Comparison of ENCODE assay signal across 9 cellular contexts in the genomic region with DNA sequence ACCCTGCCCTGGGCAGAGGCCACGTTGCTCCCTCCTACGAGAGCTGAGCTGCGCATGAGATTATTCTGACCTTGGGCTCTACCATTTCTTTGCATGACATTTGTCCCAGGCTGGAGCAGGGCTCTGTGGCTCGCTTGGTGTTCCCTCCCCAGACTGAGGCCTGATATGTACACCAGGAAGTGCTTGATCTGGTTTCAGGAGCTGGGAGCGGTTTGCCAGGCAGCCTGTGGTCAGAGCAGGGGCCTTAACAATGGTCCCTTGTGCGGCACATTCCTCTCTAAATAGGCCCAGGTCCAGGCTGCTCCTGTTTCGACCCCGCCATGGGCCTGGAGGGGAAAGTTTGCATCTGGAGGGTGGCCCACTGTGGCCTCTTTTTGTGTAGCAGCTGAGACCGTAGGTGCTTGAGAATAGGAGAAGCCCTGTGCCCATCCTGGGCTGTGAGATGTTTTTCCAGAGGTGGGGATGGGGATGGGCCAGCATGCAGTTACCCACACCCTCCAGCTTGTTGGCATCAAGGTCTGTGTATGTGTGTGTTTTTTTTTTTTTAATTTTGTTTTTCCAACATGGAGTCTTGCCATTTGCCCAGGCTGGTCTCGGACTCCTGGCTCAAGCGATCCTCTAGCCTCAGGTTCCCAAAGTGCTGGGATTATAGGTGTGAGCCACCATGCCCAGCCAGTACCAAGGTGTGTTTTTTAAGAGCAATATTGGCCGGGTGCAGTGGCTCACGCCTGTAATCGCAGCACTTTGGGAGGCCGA.
DNase-seq lines count a peak whose midpoint lies in the region; ATAC-seq and TF ChIP-seq lines count a peak whose summit lies in the region.
"Had no signal": no experiment of that assay in that cellular context is flagged by ENCODE, and none has a peak within 500 bp of the region (broad histone marks: within the 10 kb centered on the region; RNA-seq: fewer than 3 reads in every experiment).

No MANE protein-coding gene starts in this region.

- H2AFZ ChIP-seq in PC-3 (ENCODE audit: low read length) (no peak overlapping the region), fibroblast of lung (ENCODE audit: low read length) (no peak overlapping the region), osteoblast (ENCODE audit: low read length) (no peak overlapping the region)

- peaks cover 40% of the 10 kb centered on the region for H3K4me1 ChIP-seq in PC-3 (ENCODE audit: insufficient read depth, low read length)
- peaks cover 43% of the 10 kb centered on the region for H3K4me1 ChIP-seq in fibroblast of lung (ENCODE audit: control insufficient read depth, extremely low read depth, insufficient read depth, low read length)
- H3K4me1 ChIP-seq in osteoblast (ENCODE audit: insufficient read depth, low read length), result peaks cover 64% of the 10 kb centered on the region

- H3K9me3 ChIP-seq in PC-3 (ENCODE audit: low read length) (no peaks in the 10 kb centered on the region), fibroblast of lung (ENCODE audit: control insufficient read depth, insufficient read depth, low read depth, low read length) (no peaks in the 10 kb centered on the region), osteoblast (ENCODE audit: low read depth, low read length) (no peaks in the 10 kb centered on the region)

- BruUV-seq in PC-3 (replicated peaks; lab: Mats Ljungman, UMichigan), result no TSS peak

- ATAC-seq in PC-3 (peak; percentile 25; the same call in 1 of the 2 replicates), HG02981 (IDR thresholded peaks at IDR 0.05; ENCODE audit: unreplicated experiment) (no peak)

- CTCF ChIA-PET in PC-3 (lab: Charles Lee), result no interaction called here

- H3K27ac ChIP-seq in C4-2B, result peak overlapping the region; percentile 22
- H3K27ac ChIP-seq in PC-3 (ENCODE audit: low read length), result peak overlapping the region; percentile 61
- H3K27ac ChIP-seq in fibroblast of lung (ENCODE audit: insufficient read depth, low read length), result peak overlapping the region; percentile 98
- peak overlapping the region; percentile 91 for H3K27ac ChIP-seq in osteoblast (ENCODE audit: low read depth, low read length)
- H3K27ac ChIP-seq: KMS-11 had no signal

- DNase-seq in PC-3 (peak; percentile 53), fibroblast of lung (ENCODE audit: low read depth in 2 of 2) (peak in 1 of 2 donors; percentile 88), osteoblast (ENCODE audit: insufficient read length, low spot score, missing footprints) (peak; percentile 84), cortex of kidney (lab: John Stamatoyannopoulos, UW) (no peak)
- DNase-seq in effector CD4-positive, alpha-beta T cell, result no peak
- no peak for DNase-seq in activated CD4-positive, alpha-beta T cell treated with anti-CD3 and anti-CD28 coated beads, Interleukin-2, amount 50 U/mL, for 4 hours

- H3K36me3 ChIP-seq in PC-3 (ENCODE audit: low read depth, low read length) (peaks cover 10% of the 10 kb centered on the region; the same call in 1 of the 2 replicates), fibroblast of lung (ENCODE audit: control insufficient read depth, insufficient read depth, low read length) (peaks cover 13% of the 10 kb centered on the region), osteoblast (ENCODE audit: insufficient read depth, low read length) (peaks cover 20% of the 10 kb centered on the region)

- peak overlapping the region; percentile 9; the same call in 1 of the 2 replicates for H3K9ac ChIP-seq in PC-3 (ENCODE audit: low read length)
- no peak overlapping the region for H3K9ac ChIP-seq in fibroblast of lung (ENCODE audit: insufficient read depth, low read length)
- H3K9ac ChIP-seq: KMS-11 had no signal

- H3K4me2 ChIP-seq in PC-3 (ENCODE audit: low read length) (no peak overlapping the region), fibroblast of lung (ENCODE audit: extremely low read depth, insufficient read depth, low read length) (no peak overlapping the region), osteoblast (ENCODE audit: insufficient read depth, low read length) (no peak overlapping the region)
- H3K4me2 ChIP-seq: KMS-11 had no signal

- H3K4me3 ChIP-seq in PC-3 (ENCODE audit: low read length) (no peak overlapping the region), fibroblast of lung (replicated peaks in 1 of 4; ENCODE audit: control extremely low read depth in 1 of 4, insufficient read depth in 1 of 4, low read depth in 3 of 4, low read length in 4 of 4) (no peak overlapping the region), osteoblast (ENCODE audit: insufficient read depth, low read length) (no peak overlapping the region)

- H3K27me3 ChIP-seq in PC-3 (ENCODE audit: low read length), result no peaks in the 10 kb centered on the region
- no peaks in the 10 kb centered on the region for H3K27me3 ChIP-seq in fibroblast of lung (ENCODE audit: control insufficient read depth, insufficient read depth, low read length)
- no peaks in the 10 kb centered on the region for H3K27me3 ChIP-seq in osteoblast (ENCODE audit: insufficient read depth, low read length)

- intact Hi-C loops in PC-3 (cut with micrococcal nuclease), result no loop called here

- H3K9me2 ChIP-seq in PC-3 (replicated peaks; ENCODE audit: low read length), result no peaks in the 10 kb centered on the region

- POLR2A ChIA-PET in PC-3 (lab: Charles Lee; ENCODE audit: unreplicated experiment), result no interaction called here

- H3F3A ChIP-seq in PC-3 (ENCODE audit: low read length, unreplicated experiment), result no peaks in the 10 kb centered on the region

- H4K20me1 ChIP-seq in PC-3 (ENCODE audit: low read length) (peaks cover 7% of the 10 kb centered on the region; the same call in 1 of the 2 replicates), fibroblast of lung (ENCODE audit: control insufficient read depth, extremely low read depth, insufficient read depth, low read length) (no peaks in the 10 kb centered on the region), osteoblast (ENCODE audit: insufficient read depth, low read length) (peaks cover 25% of the 10 kb centered on the region)

- H3K79me2 ChIP-seq in PC-3 (ENCODE audit: low read length) (peaks cover 94% of the 10 kb centered on the region), fibroblast of lung (ENCODE audit: control insufficient read depth, insufficient read depth, low read length) (peaks cover 88% of the 10 kb centered on the region), osteoblast (ENCODE audit: insufficient read depth, low read length) (peaks cover 91% of the 10 kb centered on the region)

- TF ChIP-seq CTCF in C4-2B (conservative IDR thresholded peaks at IDR 0.05) (no peak), PC-3 (conservative IDR thresholded peaks at IDR 0.05; ENCODE audit: low read depth, low read length) (no peak), fibroblast of lung (conservative IDR thresholded peaks at IDR 0.05 in 1 of 2, IDR thresholded peaks at IDR 0.05 in 1 of 2; ENCODE audit: low read depth in 1 of 2, low read length in 2 of 2) (no peak), osteoblast (IDR thresholded peaks at IDR 0.05; ENCODE audit: extremely low read depth, low read depth, low read length) (no peak)

Comparison
In these comparisons a context has a peak if more than half of its experiments do, and no peak if none do; other contexts are left out.
1. H3K27ac ChIP-seq: peak in every context shown above with its lines; median percentile 98 in fibroblast of lung; 91 in osteoblast; 61 in PC-3; 22 in C4-2B.
2. DNase-seq: peak in PC-3 (single experiment) and osteoblast (single experiment); none in cortex of kidney (single experiment), effector CD4-positive, alpha-beta T cell (single experiment) and activated CD4-positive, alpha-beta T cell treated with anti-CD3 and anti-CD28 coated beads, Interleukin-2, amount 50 U/mL, for 4 hours (0 of 2).